Comparison of ENCODE assay signal across 18 cellular contexts in the genomic region with DNA sequence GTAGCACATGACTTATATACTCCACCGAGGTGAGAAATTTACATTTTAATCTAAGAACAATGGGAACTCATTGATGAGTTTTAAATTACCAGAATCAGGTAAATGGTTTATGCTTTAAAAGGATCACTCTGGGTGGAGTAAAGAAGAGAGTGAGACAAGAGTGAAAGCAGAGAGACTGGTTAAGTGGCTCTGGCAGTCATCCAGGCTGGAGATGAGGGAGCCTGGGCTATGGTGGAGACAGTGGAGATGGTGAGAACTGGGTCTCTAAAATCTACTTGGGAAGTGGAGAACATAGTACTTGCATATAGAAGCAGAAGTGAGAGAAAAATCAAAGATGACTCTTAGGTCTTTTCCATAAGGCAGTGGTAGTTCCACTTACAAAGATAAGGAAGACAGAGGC. TPM values are rescaled to one million over a fixed set of nuclear protein-coding genes. Genes with fewer than 3 reads are reported as not detected.
A peak's percentile ranks its signal among the peaks of the same experiment; 100 is the strongest.
DNase-seq lines count a peak whose midpoint lies in the region; ATAC-seq and TF ChIP-seq lines count a peak whose summit lies in the region.
"Had no signal": no experiment of that assay in that cellular context is flagged by ENCODE, and none has a peak within 500 bp of the region (broad histone marks: within the 10 kb centered on the region; RNA-seq: fewer than 3 reads in every experiment).

No MANE protein-coding gene starts in this region.

- H3K27ac ChIP-seq in right atrium auricular region, result no peak overlapping the region
- H3K27ac ChIP-seq: BLaER1, Peyer's patch, SK-N-MC had no signal

- DNase-seq in Right ventricle myocardium superior (peak; percentile 40), right atrium auricular region (ENCODE audit: low spot score) (no peak), DMS79 treated with DMSO at 0.1 percent for 48 hours (lab: John Stamatoyannopoulos, UW) (peak; percentile 10), NCI-H1105 treated with DMSO at 0.1 percent for 48 hours (lab: John Stamatoyannopoulos, UW) (peak; percentile 50), left ventricle myocardium superior (peak; percentile 40), SKM-1 (lab: John Stamatoyannopoulos, UW; ENCODE audit: unreplicated experiment) (no peak), NCI-H1930 (lab: John Stamatoyannopoulos, UW) (no peak)
- DNase-seq: ACHN; CD4-positive, alpha-beta memory T cell; DND-41; H9; Kasumi-1; NCI-H1417 treated with DMSO at 0.1 percent for 48 hours; NCI-H187 treated with DMSO at 0.1 percent for 48 hours; NCI-H774; Peyer's patch had no signal

- no peak for TF ChIP-seq CTCF in right atrium auricular region (IDR thresholded peaks at IDR 0.05)

- no peaks in the 10 kb centered on the region for H3K27me3 ChIP-seq in right atrium auricular region
- H3K27me3 ChIP-seq: BLaER1, Peyer's patch had no signal

- H3K9me3 ChIP-seq in right atrium auricular region, result no peaks in the 10 kb centered on the region
- H3K9me3 ChIP-seq: BLaER1, Peyer's patch had no signal

- ATAC-seq in Right ventricle myocardium superior (ENCODE audit: poor library complexity), result peak; percentile 67
- peak; percentile 85 for ATAC-seq in left ventricle myocardium superior

- no peaks in the 10 kb centered on the region for H3K36me3 ChIP-seq in right atrium auricular region
- H3K36me3 ChIP-seq: BLaER1, Peyer's patch had no signal

- intact Hi-C loops in Right ventricle myocardium superior (cut with DNase I) (no loop called here), left ventricle myocardium superior (cut with micrococcal nuclease) (no loop called here)

- H3K4me1 ChIP-seq in right atrium auricular region, result no peaks in the 10 kb centered on the region
- H3K4me1 ChIP-seq: BLaER1, Peyer's patch had no signal

- no peak overlapping the region for H3K4me3 ChIP-seq in right atrium auricular region
- H3K4me3 ChIP-seq: BLaER1, Peyer's patch, SK-N-MC had no signal

RNA-seq across cellular contexts. Expression of gene SLC25A36, which starts 37.1 kb away (rescaled TPM):
- 87.8 TPM for total RNA-seq in Right ventricle myocardium superior
- 10 to 100 TPM; 31.0 to 78.8 TPM for total RNA-seq in right atrium auricular region
- total RNA-seq in left ventricle myocardium superior, result 86.2 TPM

Comparison
In these comparisons a context has a peak if more than half of its experiments do, and no peak if none do; other contexts are left out.
1. DNase-seq: peak in Right ventricle myocardium superior (single experiment), DMS79 treated with DMSO at 0.1 percent for 48 hours (single experiment), NCI-H1105 treated with DMSO at 0.1 percent for 48 hours (single experiment) and left ventricle myocardium superior (single experiment); none in right atrium auricular region (single experiment), SKM-1 (single experiment) and NCI-H1930 (0 of 2).